Comparison of ENCODE assay signal across 27 cellular contexts in genomic region chr16:86462334-86463084, GRCh38.
DNase-seq lines count a peak whose midpoint lies in the region; ATAC-seq and TF ChIP-seq lines count a peak whose summit lies in the region.
"Had no signal": no experiment of that assay in that cellular context is flagged by ENCODE, and none has a peak within 500 bp of the region (broad histone marks: within the 10 kb centered on the region; RNA-seq: fewer than 3 reads in every experiment).

No MANE protein-coding gene starts in this region.

- TF ChIP-seq CTCF in astrocyte of the spinal cord (IDR thresholded peaks at IDR 0.05; ENCODE audit: low read depth, low read length), result no peak

- H3K4me3 ChIP-seq in astrocyte of the spinal cord (ENCODE audit: low read depth, low read length), result no peak overlapping the region
- H3K4me3 ChIP-seq in stomach smooth muscle (ENCODE audit: low read length in 2 of 2), result peak overlapping the region in 1 of 2 donors; percentile 29
- H3K4me3 ChIP-seq: prostate gland, thoracic aorta, vagina had no signal

- DNase-seq in LoVo (ENCODE audit: low spot score), result peak; percentile 11
- DNase-seq in astrocyte of the spinal cord (ENCODE audit: low read depth, low spot score), result peak; percentile 6
- DNase-seq in iris pigment epithelial cell (ENCODE audit: low read depth), result peak; percentile 92
- no peak for DNase-seq in activated T-cell treated with anti-CD3 and anti-CD28 coated beads, Interleukin-2, amount 50 U/mL, for 48 hours
- DNase-seq in T-helper 1 cell, result no peak
- DNase-seq in HuH-7 (ENCODE audit: low spot score), result no peak
- DNase-seq: activated CD4-positive, alpha-beta T cell treated with anti-CD3 and anti-CD28 coated beads, Interleukin-2, amount 50 U/mL, for 48 hours; Calu3; central memory CD4-positive, alpha-beta T cell; dermis blood vessel endothelial cell; DMS79 treated with DMSO at 0.1 percent for 48 hours; GOT3; head of caudate nucleus; NCI-H1092; NCI-H2029; NCI-H69; stimulated activated CD4-positive, alpha-beta T cell treated with anti-CD3 and anti-CD28 coated beads, Interleukin-15, amount 100 ng/mL, for 24 hours; stimulated activated naive CD4-positive, alpha-beta T cell treated with Interleukin-2 at 50 U/mL for 16 hours had no signal

- in situ Hi-C loops in astrocyte of the spinal cord (cut with HindIII; ENCODE audit: low sequenced_read_pairs), result no loop called here

- H3K27me3 ChIP-seq in stomach smooth muscle (ENCODE audit: control insufficient read depth in 1 of 2, insufficient read depth in 2 of 2, low read length in 2 of 2), result no peaks in the 10 kb centered on the region
- H3K27me3 ChIP-seq: vagina had no signal

- peaks cover 0 to 8% of the 10 kb centered on the region in 2 donors for H3K9me3 ChIP-seq in stomach smooth muscle (ENCODE audit: control insufficient read depth in 2 of 2, low read length in 2 of 2)
- H3K9me3 ChIP-seq: prostate gland had no signal

- ATAC-seq in GM21786 (IDR thresholded peaks at IDR 0.05; ENCODE audit: unreplicated experiment), result no peak
- ATAC-seq: activated CD4-positive, CD25-positive, alpha-beta regulatory T cell treated with anti-CD3 and anti-CD28 coated beads, Interleukin-2, amount 50 U/mL, for 24 hours; activated naive CD4-positive, alpha-beta T cell treated with anti-CD3 and anti-CD28 coated beads, Interleukin-2, amount 50 U/mL, for 72 hours had no signal

- H3K4me1 ChIP-seq in stomach smooth muscle (ENCODE audit: control insufficient read depth, insufficient read depth, low read length), result peaks cover 48% of the 10 kb centered on the region
- H3K4me1 ChIP-seq: prostate gland had no signal

- H3K36me3 ChIP-seq in stomach smooth muscle (ENCODE audit: control insufficient read depth in 2 of 2, insufficient read depth in 2 of 2, low read length in 2 of 2), result no peaks in the 10 kb centered on the region
- H3K36me3 ChIP-seq: prostate gland, thoracic aorta, vagina had no signal

- H3K9ac ChIP-seq in stomach smooth muscle (ENCODE audit: low read length in 2 of 2), result peak overlapping the region in 1 of 2 donors; percentile 30

- peak overlapping the region; percentile 92 for H3K27ac ChIP-seq in stomach smooth muscle (ENCODE audit: low read length)
- H3K27ac ChIP-seq: C4-2B, HL-60, thoracic aorta, vagina had no signal

Comparison
In these comparisons a context has a peak if more than half of its experiments do, and no peak if none do; other contexts are left out.
1. DNase-seq: peak in LoVo (single experiment), astrocyte of the spinal cord (single experiment) and iris pigment epithelial cell (single experiment); none in activated T-cell treated with anti-CD3 and anti-CD28 coated beads, Interleukin-2, amount 50 U/mL, for 48 hours (0 of 2), T-helper 1 cell (0 of 5) and HuH-7 (single experiment).